13 cellular contexts compared by ENCODE assay signal in the genomic region with DNA sequence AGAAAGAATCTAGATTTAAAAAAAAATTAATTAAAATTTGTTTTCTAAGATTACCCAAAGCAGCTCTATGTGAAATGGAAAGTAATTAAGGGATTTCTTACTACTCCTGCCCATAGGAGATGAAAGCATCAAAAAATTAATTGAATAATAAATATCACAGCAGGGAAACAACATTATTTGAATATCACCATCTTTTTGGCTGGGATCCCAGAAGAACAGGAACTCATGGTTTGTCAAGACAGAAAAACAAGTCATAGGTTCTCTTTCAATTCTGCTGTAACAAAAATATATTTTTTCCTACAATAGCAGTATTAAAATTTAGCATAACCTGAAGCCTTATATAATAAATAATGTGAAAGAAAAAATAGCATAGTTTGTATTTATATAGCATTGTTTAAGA.
"Had no signal": no experiment of that assay in that cellular context is flagged by ENCODE, and none has a peak within 500 bp of the region (broad histone marks: within the 10 kb centered on the region; RNA-seq: fewer than 3 reads in every experiment).

No MANE protein-coding gene starts in this region.

- ATAC-seq: activated T-helper 17 cell treated with anti-CD3 and anti-CD28 coated beads, Interleukin-2, amount 50 U/mL, for 72 hours; esophagus mucosa; left lobe of liver; mucosa of descending colon; naive thymus-derived CD4-positive, alpha-beta T cell; pancreas; stimulated activated memory B cell treated with anti-CD40 and anti-IgM and Interleukin-4, amounts not matched to agents 10 μg/mL and 1 μg/mL and 100 μg/mL, for 72 hours had no signal

- DNase-seq: activated CD4-positive, alpha-beta T cell treated with anti-CD3 and anti-CD28 coated beads for 1 hour; activated CD4-positive, alpha-beta T cell treated with anti-CD3 and anti-CD28 coated beads, Interleukin-2, amount 50 U/mL, for 4 hours; activated naive CD4-positive, alpha-beta T cell treated with anti-CD3 and anti-CD28 coated beads, Interleukin-2, amount 50 U/mL, for 16 hours; hippocampal formation; mucosa of descending colon; naive thymus-derived CD4-positive, alpha-beta T cell; pancreas; retina; T-helper 9 cell had no signal
